ENCODE assay signal across 9 cellular contexts in the genomic region with DNA sequence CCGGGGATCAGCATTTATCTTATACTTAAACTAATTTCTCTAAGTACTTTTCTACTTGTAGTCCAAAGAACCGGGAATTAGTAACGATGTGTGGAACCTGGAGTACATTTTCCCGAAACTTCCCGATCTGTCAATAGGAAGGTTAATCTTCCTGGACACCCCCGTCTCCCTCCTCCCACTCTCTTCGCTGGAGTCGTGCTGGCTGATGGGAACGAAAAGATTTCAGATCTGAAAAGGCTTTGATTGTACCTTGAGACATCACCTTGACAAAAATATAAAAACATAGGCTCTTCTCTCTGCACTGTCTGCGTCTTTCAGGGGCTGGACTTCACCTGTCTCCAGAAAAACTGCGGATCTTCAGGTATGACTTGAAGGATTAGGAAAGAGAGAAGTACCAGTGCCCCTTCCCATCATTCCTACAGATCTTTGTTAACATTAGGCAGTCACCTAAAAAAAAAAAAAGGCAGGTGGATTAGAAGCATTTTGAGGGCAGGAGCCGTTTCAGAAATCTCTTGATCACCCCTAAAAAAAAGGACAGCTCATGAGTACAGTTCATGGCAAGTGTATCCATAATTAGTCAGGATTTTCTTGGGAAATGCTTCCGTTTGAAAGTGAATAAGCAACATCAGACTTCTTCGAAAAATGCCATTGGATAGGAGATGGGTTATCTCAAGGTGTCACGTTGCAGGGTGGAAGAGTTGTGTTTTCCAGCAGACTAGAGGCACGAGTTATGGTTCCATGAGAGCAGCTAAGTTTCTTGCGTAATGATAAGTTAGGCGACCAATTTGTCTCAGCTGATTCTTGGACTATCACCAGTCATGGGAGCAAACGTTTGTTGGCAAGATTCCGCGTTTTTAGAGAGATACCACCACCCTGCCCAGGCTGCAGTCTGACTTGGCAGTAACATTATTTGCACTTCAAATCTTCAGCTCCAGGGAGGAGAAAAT. TPM values are rescaled to one million over a fixed set of nuclear protein-coding genes. Genes with fewer than 3 reads are reported as not detected.
A peak's percentile ranks its signal among the peaks of the same experiment; 100 is the strongest.
DNase-seq lines count a peak whose midpoint lies in the region; ATAC-seq and TF ChIP-seq lines count a peak whose summit lies in the region.
"Had no signal": no experiment of that assay in that cellular context is flagged by ENCODE, and none has a peak within 500 bp of the region (broad histone marks: within the 10 kb centered on the region; RNA-seq: fewer than 3 reads in every experiment).

No MANE protein-coding gene starts in this region.

- H3K9me3 Mint-ChIP-seq in neural progenitor cell, result peaks cover 4% of the 10 kb centered on the region

- no peak overlapping the region for H3K9ac ChIP-seq in neural progenitor cell

- H3K27me3 Mint-ChIP-seq in neural progenitor cell (ENCODE audit: insufficient read depth, low read depth), result peaks cover 34% of the 10 kb centered on the region

- DNase-seq in BE2C (no peak), neural progenitor cell (ENCODE audit: low spot score) (no peak), NCI-H1930 (lab: John Stamatoyannopoulos, UW) (no peak)
- DNase-seq in Jurkat, Clone E6-1 (ENCODE audit: low read depth, low spot score), result no peak
- DNase-seq: effector CD4-positive, alpha-beta T cell had no signal

- peaks cover 18% of the 10 kb centered on the region for H3K4me1 Mint-ChIP-seq in neural progenitor cell

- 51 to 52% methylated on average over 20 to 21 of the region's 21 CpGs for WGBS in ectodermal cell, 2 experiments

- no peaks in the 10 kb centered on the region for H3F3A ChIP-seq in neural progenitor cell (ENCODE audit: low read depth)

- H3K4me3 Mint-ChIP-seq in neural progenitor cell, result peak overlapping the region; percentile 93

- H3K36me3 ChIP-seq in BE2C, result no peaks in the 10 kb centered on the region
- H3K36me3 ChIP-seq in ectodermal cell (ENCODE audit: control insufficient read depth, insufficient read depth, low read length), result no peaks in the 10 kb centered on the region
- no peaks in the 10 kb centered on the region for H3K36me3 ChIP-seq in neural progenitor cell

- peak overlapping the region; percentile 100 for H2AFZ ChIP-seq in neural progenitor cell (replicated peaks)

- no peaks in the 10 kb centered on the region for H3K79me2 ChIP-seq in neural progenitor cell (ENCODE audit: low read depth)

- H3K27ac ChIP-seq in ectodermal cell (ENCODE audit: insufficient read depth, low read depth, low read length, poor library complexity, severe bottlenecking) (no peak overlapping the region), neural progenitor cell (no peak overlapping the region)

- TF ChIP-seq CTCF in BE2C (IDR thresholded peaks at IDR 0.05; ENCODE audit: low read depth, low read length) (no peak), neural progenitor cell (IDR thresholded peaks at IDR 0.05) (no peak)

- no peaks in the 10 kb centered on the region for H3K36me3 Mint-ChIP-seq in neural progenitor cell

- no peak overlapping the region for H3K27ac Mint-ChIP-seq in neural progenitor cell

- peak overlapping the region; percentile 69 for H3K4me3 ChIP-seq in BE2C (ENCODE audit: low read depth, low read length)
- H3K4me3 ChIP-seq in Jurkat, Clone E6-1 (ENCODE audit: low read length), result peak overlapping the region; percentile 33; the same call in 1 of the 2 replicates
- peak overlapping the region; percentile 50 for H3K4me3 ChIP-seq in ectodermal cell (ENCODE audit: insufficient read depth, low read depth, low read length)
- peak overlapping the region; percentile 69 for H3K4me3 ChIP-seq in neural progenitor cell

- H3K9me3 ChIP-seq in BE2C (no peaks in the 10 kb centered on the region), ectodermal cell (ENCODE audit: control insufficient read depth, low read length) (no peaks in the 10 kb centered on the region), neural progenitor cell (ENCODE audit: low read depth) (no peaks in the 10 kb centered on the region)

- H3K4me2 ChIP-seq in neural progenitor cell, result peak overlapping the region; percentile 99

- H4K20me1 ChIP-seq in neural progenitor cell (ENCODE audit: low read depth), result no peaks in the 10 kb centered on the region

- H3K27me3 ChIP-seq in BE2C (no peaks in the 10 kb centered on the region), ectodermal cell (ENCODE audit: control insufficient read depth, insufficient read depth, low read length, poor library complexity, severe bottlenecking) (peaks cover 72% of the 10 kb centered on the region), neural progenitor cell (peaks cover 84% of the 10 kb centered on the region)

- ATAC-seq in GM18867 (IDR thresholded peaks at IDR 0.05; ENCODE audit: unreplicated experiment), result no peak
- ATAC-seq in HG03039 (IDR thresholded peaks at IDR 0.05; ENCODE audit: unreplicated experiment), result no peak
- no peak for ATAC-seq in GM18520 (IDR thresholded peaks at IDR 0.05; ENCODE audit: unreplicated experiment)

- no peaks in the 10 kb centered on the region for H3K4me1 ChIP-seq in BE2C
- H3K4me1 ChIP-seq in ectodermal cell (ENCODE audit: control insufficient read depth, insufficient read depth, low read length), result no peaks in the 10 kb centered on the region
- peaks cover 2% of the 10 kb centered on the region for H3K4me1 ChIP-seq in neural progenitor cell

RNA-seq across cellular contexts. Expression of gene BAMBI, which starts 7.8 kb away (rescaled TPM):
- 31.2 TPM for polyA plus RNA-seq in BE2C (2012; ENCODE audit: insufficient read depth, insufficient read length, low read depth)
- 48.4 TPM for polyA plus RNA-seq in Jurkat, Clone E6-1 (2012; ENCODE audit: insufficient read depth, insufficient read length)
- 2.9 TPM for polyA plus RNA-seq in ectodermal cell (2013, experiment 1 of 4)
- polyA plus RNA-seq in ectodermal cell (2013, experiment 2 of 4), result 3.4 TPM
- 6.1 TPM for polyA plus RNA-seq in ectodermal cell (2013, experiment 3 of 4)
- 5.9 TPM for polyA plus RNA-seq in ectodermal cell (2013, experiment 4 of 4)
- 2.2 and 3.2 TPM in 2 replicates for total RNA-seq in neural progenitor cell (ENCODE audit: low replicate concordance)
